Comparison of ENCODE assay signal across 7 cellular contexts in genomic region chr10:97726636-97727178, GRCh38. TPM values are rescaled to one million over a fixed set of nuclear protein-coding genes. Genes with fewer than 3 reads are reported as not detected.
DNase-seq lines count a peak whose midpoint lies in the region; ATAC-seq, FAIRE-seq and TF ChIP-seq lines count a peak whose summit lies in the region.

No MANE protein-coding gene starts in this region.

- CTCF ChIA-PET in K562 (lab: Yijun Ruan, JAX; ENCODE audit: low intra/inter-chr PET ratio) = no interaction called here

- POLR2A ChIA-PET in K562 (lab: Yijun Ruan, JAX) = interaction anchor here (0.6 to 2.5 kb wide), 3 partner anchors 10 to 33 kb away, joined by 3 to 7 read pairs (median 5); partner anchors contain the start of gene ZFYVE27

- H3K4me1 ChIP-seq in K562 (replicated peaks in 1 of 2; ENCODE audit: control insufficient read depth in 2 of 2, insufficient read depth in 2 of 2, low read length in 2 of 2) = peaks cover 0 to 2% of the 10 kb centered on the region in 2 experiments; a peak in 3 of 5 replicates
- no peaks in the 10 kb centered on the region for H3K4me1 ChIP-seq in testis

- H3K27ac ChIP-seq in K562 (ENCODE audit: extremely low read depth, low read depth, low read length) (no peak overlapping the region; the same call in 2 of the 3 replicates), testis (no peak overlapping the region)

- ATAC-seq in K562 = peak; percentile 87
- ATAC-seq in HG02798 (IDR thresholded peaks at IDR 0.05; ENCODE audit: poor library complexity, unreplicated experiment) = no peak

- no peaks in the 10 kb centered on the region for H3K36me3 ChIP-seq in K562 (ENCODE audit: control insufficient read depth, insufficient read depth, low read length)
- no peaks in the 10 kb centered on the region for H3K36me3 ChIP-seq in testis (ENCODE audit: low read depth, missing control alignments)

- in situ Hi-C loops in K562 (cut with MboI) = no loop called here

- no peaks in the 10 kb centered on the region for H3K79me2 ChIP-seq in K562 (ENCODE audit: control insufficient read depth, insufficient read depth, low read length)

- H3K9me3 ChIP-seq in K562 (replicated peaks; ENCODE audit: control insufficient read depth, insufficient read depth, low read depth, low read length) (no peaks in the 10 kb centered on the region), testis (no peaks in the 10 kb centered on the region)

- TF ChIP-seq POLR2A in K562 (conservative IDR thresholded peaks at IDR 0.05) = no peak
- no peak for TF ChIP-seq POLR2A in testis (IDR thresholded peaks at IDR 0.05)

- BruUV-seq in K562 (replicated peaks; lab: Mats Ljungman, UMichigan) = no TSS peak

- H3K4me2 ChIP-seq in K562 (ENCODE audit: insufficient read depth, low read length) = peak overlapping the region; percentile 63

- peak overlapping the region; percentile 89 for H2AFZ ChIP-seq in K562 (ENCODE audit: low read depth, low read length)

- H3K4me3 ChIP-seq in K562 = no peak overlapping the region
- H3K4me3 ChIP-seq in testis = peak overlapping the region in 1 of 2 donors; percentile 29

- H3K27me3 ChIP-seq in K562 (ENCODE audit: control insufficient read depth in 2 of 2, insufficient read depth in 2 of 2, low read length in 2 of 2) (no peaks in the 10 kb centered on the region), testis (no peaks in the 10 kb centered on the region)

- no peaks in the 10 kb centered on the region for H3K9me1 ChIP-seq in K562 (ENCODE audit: control insufficient read depth, insufficient read depth, low read length)

- TF ChIP-seq CTCF in K562 (IDR thresholded peaks at IDR 0.05 in 2 of 3, conservative IDR thresholded peaks at IDR 0.05 in 1 of 3; ENCODE audit: insufficient read depth in 2 of 3, low read depth in 1 of 3, low read length in 3 of 3) (no peak), testis (IDR thresholded peaks at IDR 0.05) (no peak)

- TF ChIP-seq EP300 in K562 (IDR thresholded peaks at IDR 0.05; ENCODE audit: low read length) = no peak

- H4K20me1 ChIP-seq in K562 (replicated peaks; ENCODE audit: control insufficient read depth, insufficient read depth, low read length) = no peaks in the 10 kb centered on the region

- peak overlapping the region; percentile 6 to 62; a peak in 1 of 4 replicates for H3K9ac ChIP-seq in K562 (ENCODE audit: insufficient read depth in 1 of 2, low read depth in 2 of 2, low read length in 2 of 2)

- intact Hi-C loops in K562 (cut with micrococcal nuclease) (no loop called here), testis (cut with DNase I; ENCODE audit: low total_unique reads) (no loop called here)

- whole genome bisulfite sequencing in K562 (ENCODE audit: insufficient coverage, low coverage, missing lambda C conversion rate) = 13% methylated on average over 8 of the region's 8 CpGs
- WGBS in testis, 2 donors = 42 to 62% methylated on average over 8 of the region's 8 CpGs

- FAIRE-seq in HTR-8/SVneo (lab: Jason Lieb, UNC) = peak; percentile 76
- peak; percentile 82 for FAIRE-seq in K562 (lab: Jason Lieb, UNC)

- DNase-seq in HTR-8/SVneo (ENCODE audit: insufficient read length, low spot score) (no peak), K562 (ENCODE audit: extremely low read depth in 1 of 4, low spot score in 3 of 4) (peak in 3 of 4 experiments; percentile 28 to 50 (median 32)), kidney glomerular epithelial cell (lab: John Stamatoyannopoulos, UW) (peak; percentile 59), testis (peak; percentile 62), cerebellar nuclear complex (lab: John Stamatoyannopoulos, UW) (no peak)
- DNase-seq in central memory CD4-positive, alpha-beta T cell = no peak

- no peak for TF ChIP-seq RAD21 in K562 (CRISPR knock-in tag; conservative IDR thresholded peaks at IDR 0.05 in 1 of 2, IDR thresholded peaks at IDR 0.05 in 1 of 2)

RNA-seq across cellular contexts. Expression of gene ZFYVE27, which starts 10.2 kb away (rescaled TPM):
- 62.2 and 122 TPM in 2 replicates for total RNA-seq in K562 (2011; cell fraction: chromatin; rRNA removed; ENCODE audit: low replicate concordance)
- total RNA-seq in K562 (2011; cell fraction: nucleolus; rRNA removed) = 80.7 and 95.2 TPM in 2 replicates
- 68.9 and 79.6 TPM in 2 replicates for total RNA-seq in K562 (2011; cell fraction: nucleoplasm; rRNA removed)
- total RNA-seq in K562 (2014; rRNA removed) (15.3 and 16.6 TPM in 2 replicates), K562 (2014; rRNA removed; fragmentation: Illumina TruSeq; extraction: Trizol) (8.8 and 12.5 TPM in 2 replicates), K562 (2015; rRNA removed; fragmentation: Illumina TruSeq; extraction: Trizol) (13.3 and 13.9 TPM in 2 replicates), K562 (2021) (21.4 and 24.0 TPM in 2 replicates), testis (10 to 100 TPM; 64.8 to 66.4 TPM)
- polyA plus RNA-seq in K562 (2011; rRNA removed) (21.4 and 22.2 TPM in 2 replicates), K562 (2014; fragmentation: Illumina TruSeq; extraction: Trizol) (15.6 and 16.5 TPM in 2 replicates), K562 (2014; fragmentation: Nextera tagmentation; extraction: Ambion mirVana) (1 to 10 TPM in 1 of 2 experiments, under 1 TPM in 1; 0.81 to 1.2 TPM), K562 (2014; rRNA removed) (21.9 and 24.3 TPM in 2 replicates), testis (ENCODE audit: insufficient read depth, low read depth, low replicate concordance) (38.4 TPM)
- 18.6 TPM in 2 replicates for polyA plus RNA-seq in K562 (2011; cell fraction: cytosol; rRNA removed)
- polyA plus RNA-seq in K562 (2011; cell fraction: nucleus; rRNA removed) = 68.2 and 69.3 TPM in 2 replicates
- 12.7 and 25.0 TPM in 2 replicates for polyA plus RNA-seq in K562 (2012)
- polyA minus RNA-seq in K562 (2011; rRNA and poly(A)+ RNA removed) = 13.3 TPM in 2 replicates
- polyA minus RNA-seq in K562 (2011; cell fraction: cytosol; rRNA and poly(A)+ RNA removed) = 8.4 and 12.6 TPM in 2 replicates
- 23.8 and 27.5 TPM in 2 replicates for polyA minus RNA-seq in K562 (2011; cell fraction: nucleus; rRNA and poly(A)+ RNA removed)

RNA-seq across cellular contexts. Expression of gene MARVELD1, which starts 13.2 kb away (rescaled TPM):
- total RNA-seq in K562 (2011; cell fraction: chromatin; rRNA removed; ENCODE audit: low replicate concordance) = 10.2 and 12.9 TPM in 2 replicates
- 11.7 and 12.0 TPM in 2 replicates for total RNA-seq in K562 (2011; cell fraction: nucleolus; rRNA removed)
- 13.0 and 16.5 TPM in 2 replicates for total RNA-seq in K562 (2011; cell fraction: nucleoplasm; rRNA removed)
- total RNA-seq in K562 (2014; rRNA removed) (2.8 and 5.6 TPM in 2 replicates), K562 (2014; rRNA removed; fragmentation: Illumina TruSeq; extraction: Trizol) (4.2 and 5.3 TPM in 2 replicates), K562 (2015; rRNA removed; fragmentation: Illumina TruSeq; extraction: Trizol) (5.7 and 7.1 TPM in 2 replicates), K562 (2021) (9.8 and 9.9 TPM in 2 replicates), testis (10 to 100 TPM in 1 of 2 donors, 1 to 10 TPM in 1; 8.7 to 13.6 TPM)
- polyA plus RNA-seq in K562 (2011; rRNA removed) (9.5 and 14.7 TPM in 2 replicates), K562 (2014; fragmentation: Illumina TruSeq; extraction: Trizol) (8.9 and 12.5 TPM in 2 replicates), K562 (2014; fragmentation: Nextera tagmentation; extraction: Ambion mirVana) (1 to 10 TPM; 2.7 to 3.6 TPM), K562 (2014; rRNA removed) (5.3 and 6.5 TPM in 2 replicates), testis (ENCODE audit: insufficient read depth, low read depth, low replicate concordance) (21.9 TPM)
- polyA plus RNA-seq in K562 (2011; cell fraction: cytosol; rRNA removed) = 12.4 and 14.2 TPM in 2 replicates
- 15.4 and 25.9 TPM in 2 replicates for polyA plus RNA-seq in K562 (2011; cell fraction: nucleus; rRNA removed)
- 9.1 and 11.3 TPM in 2 replicates for polyA plus RNA-seq in K562 (2012)
- 4.9 and 7.2 TPM in 2 replicates for polyA minus RNA-seq in K562 (2011; rRNA and poly(A)+ RNA removed)
- polyA minus RNA-seq in K562 (2011; cell fraction: cytosol; rRNA and poly(A)+ RNA removed) = 7.1 and 7.8 TPM in 2 replicates
- 2.6 and 4.8 TPM in 2 replicates for polyA minus RNA-seq in K562 (2011; cell fraction: nucleus; rRNA and poly(A)+ RNA removed)

RNA-seq across cellular contexts. Expression of gene AVPI1, which starts 39.7 kb away (rescaled TPM):
- 0.67 and 5.0 TPM in 2 replicates for total RNA-seq in K562 (2011; cell fraction: chromatin; rRNA removed; ENCODE audit: low replicate concordance)
- 4.2 and 4.7 TPM in 2 replicates for total RNA-seq in K562 (2011; cell fraction: nucleolus; rRNA removed)
- 3.2 and 4.8 TPM in 2 replicates for total RNA-seq in K562 (2011; cell fraction: nucleoplasm; rRNA removed)
- total RNA-seq in K562 (2014; rRNA removed) (10.4 and 15.9 TPM in 2 replicates), K562 (2014; rRNA removed; fragmentation: Illumina TruSeq; extraction: Trizol) (3.8 and 4.4 TPM in 2 replicates), K562 (2015; rRNA removed; fragmentation: Illumina TruSeq; extraction: Trizol) (7.4 TPM in 2 replicates), K562 (2021) (9.1 and 10.8 TPM in 2 replicates), testis (10 to 100 TPM; 23.0 to 28.3 TPM)
- polyA plus RNA-seq in K562 (2011; rRNA removed) (7.5 and 9.9 TPM in 2 replicates), K562 (2014; fragmentation: Illumina TruSeq; extraction: Trizol) (5.8 and 6.6 TPM in 2 replicates), K562 (2014; fragmentation: Nextera tagmentation; extraction: Ambion mirVana) (1 to 10 TPM in 1 of 2 experiments, under 1 TPM in 1; 0.90 to 1.9 TPM), K562 (2014; rRNA removed) (9.5 and 10.4 TPM in 2 replicates), testis (ENCODE audit: insufficient read depth, low read depth, low replicate concordance) (26.4 TPM)
- 10.4 and 19.0 TPM in 2 replicates for polyA plus RNA-seq in K562 (2011; cell fraction: cytosol; rRNA removed)
- polyA plus RNA-seq in K562 (2011; cell fraction: nucleus; rRNA removed) = 4.1 and 5.1 TPM in 2 replicates
- 7.3 and 8.1 TPM in 2 replicates for polyA plus RNA-seq in K562 (2012)
- 3.5 and 4.1 TPM in 2 replicates for polyA minus RNA-seq in K562 (2011; rRNA and poly(A)+ RNA removed)
- polyA minus RNA-seq in K562 (2011; cell fraction: cytosol; rRNA and poly(A)+ RNA removed) = 6.7 and 13.0 TPM in 2 replicates
- polyA minus RNA-seq in K562 (2011; cell fraction: nucleus; rRNA and poly(A)+ RNA removed) = 3.0 and 4.2 TPM in 2 replicates

RNA-seq across cellular contexts. Expression of gene SFRP5, which starts 45.1 kb away (rescaled TPM):
- not detected in 2 replicates for total RNA-seq in K562 (2011; cell fraction: chromatin; rRNA removed; ENCODE audit: low replicate concordance)
- total RNA-seq in K562 (2011; cell fraction: nucleolus; rRNA removed) = 0.17 TPM in 1 of 2 replicates, not detected in the other
- 0.37 and 0.46 TPM in 2 replicates for total RNA-seq in K562 (2011; cell fraction: nucleoplasm; rRNA removed)
- total RNA-seq in K562 (2014; rRNA removed) (0.08 TPM in 1 of 2 replicates, not detected in the other), K562 (2014; rRNA removed; fragmentation: Illumina TruSeq; extraction: Trizol) (0.07 TPM in 1 of 2 replicates, not detected in the other), K562 (2015; rRNA removed; fragmentation: Illumina TruSeq; extraction: Trizol) (0.11 TPM in 1 of 2 replicates, not detected in the other), K562 (2021) (0.29 and 0.40 TPM in 2 replicates), testis (1 to 10 TPM in 1 of 2 donors, under 1 TPM in 1; 0.99 to 2.0 TPM)
- polyA plus RNA-seq in K562 (2011; rRNA removed) (0.18 and 0.68 TPM in 2 replicates), K562 (2014; fragmentation: Illumina TruSeq; extraction: Trizol) (0.10 and 0.12 TPM in 2 replicates), K562 (2014; fragmentation: Nextera tagmentation; extraction: Ambion mirVana) (not detected), K562 (2014; rRNA removed) (0.16 and 0.18 TPM in 2 replicates), testis (ENCODE audit: insufficient read depth, low read depth, low replicate concordance) (1.2 TPM)
- polyA plus RNA-seq in K562 (2011; cell fraction: cytosol; rRNA removed) = 0.40 and 0.69 TPM in 2 replicates
- polyA plus RNA-seq in K562 (2011; cell fraction: nucleus; rRNA removed) = 0.11 and 0.24 TPM in 2 replicates
- 0.15 and 0.18 TPM in 2 replicates for polyA plus RNA-seq in K562 (2012)
- 0.27 TPM in 1 of 2 replicates, not detected in the other for polyA minus RNA-seq in K562 (2011; rRNA and poly(A)+ RNA removed)
- polyA minus RNA-seq in K562 (2011; cell fraction: cytosol; rRNA and poly(A)+ RNA removed) = 0.91 TPM in 1 of 2 replicates, not detected in the other
- 0.22 and 0.27 TPM in 2 replicates for polyA minus RNA-seq in K562 (2011; cell fraction: nucleus; rRNA and poly(A)+ RNA removed)

Comparison
In these comparisons a context has a peak if more than half of its experiments do, and no peak if none do; other contexts are left out.
1. DNase-seq: peak in K562 (3 of 4), kidney glomerular epithelial cell (single experiment) and testis (single experiment); none in HTR-8/SVneo (single experiment), cerebellar nuclear complex (0 of 2) and central memory CD4-positive, alpha-beta T cell (single experiment).